Comparison of ENCODE assay signal across 28 cellular contexts in the genomic region with DNA sequence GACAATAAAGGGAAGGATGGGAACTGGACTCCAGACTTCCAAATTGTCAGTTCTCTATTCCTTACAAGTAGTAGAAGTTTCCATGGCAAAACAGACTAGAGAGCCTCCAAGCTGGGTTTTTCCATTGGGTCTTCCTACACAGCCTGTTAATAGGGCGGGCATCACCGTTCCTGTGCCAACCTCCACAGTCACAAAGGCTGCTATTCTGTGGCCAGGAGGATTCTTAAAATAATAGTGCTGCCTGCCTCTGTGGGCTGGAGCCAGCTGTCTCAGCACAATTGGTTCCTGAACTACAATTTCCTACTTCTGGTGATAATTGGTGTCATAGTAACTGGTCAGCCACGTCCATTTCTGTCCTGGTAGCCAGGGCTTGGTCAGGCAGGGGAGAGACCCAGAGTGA. TPM values are rescaled to one million over a fixed set of nuclear protein-coding genes. Genes with fewer than 3 reads are reported as not detected.
"Had no signal": no experiment of that assay in that cellular context is flagged by ENCODE, and none has a peak within 500 bp of the region (broad histone marks: within the 10 kb centered on the region; RNA-seq: fewer than 3 reads in every experiment).

No MANE protein-coding gene starts in this region.

- H3K27me3 Mint-ChIP-seq: activated naive CD4-positive, alpha-beta T cell treated with anti-CD3 and anti-CD28 coated beads, Interleukin-2, amount 50 U/mL, for 24 hours; dendritic cell treated with granulocyte-macrophage colony-stimulating factor and Interleukin-4, amounts not matched to agents 40 ng/mL and 50 ng/mL, for 4 days had no signal

- H3K4me3 ChIP-seq: mucosa of descending colon, sigmoid colon, upper lobe of right lung had no signal

- H3K36me3 ChIP-seq: sigmoid colon, upper lobe of right lung had no signal

- H3K27me3 ChIP-seq: sigmoid colon, upper lobe of right lung had no signal

- H3K4me1 Mint-ChIP-seq: memory B cell had no signal

- H3K27ac ChIP-seq: sigmoid colon, upper lobe of right lung, VCaP had no signal

- H3K4me3 Mint-ChIP-seq: activated CD8-positive, alpha-beta T cell treated with anti-CD3 and anti-CD28 coated beads, Interleukin-2, amount 10 ng/mL, durations not matched to agents 7 days and 5 days; activated naive CD4-positive, alpha-beta T cell treated with anti-CD3 and anti-CD28 coated beads, Interleukin-2, amount 50 U/mL, for 24 hours; dendritic cell treated with granulocyte-macrophage colony-stimulating factor and Interleukin-4, amounts not matched to agents 40 ng/mL and 50 ng/mL, for 4 days; memory B cell; naive B cell had no signal

- H3K27ac Mint-ChIP-seq: activated CD8-positive, alpha-beta T cell treated with anti-CD3 and anti-CD28 coated beads, Interleukin-2, amount 10 ng/mL, durations not matched to agents 7 days and 5 days; activated naive CD4-positive, alpha-beta T cell treated with anti-CD3 and anti-CD28 coated beads, Interleukin-2, amount 50 U/mL, for 24 hours; dendritic cell treated with granulocyte-macrophage colony-stimulating factor and Interleukin-4, amounts not matched to agents 40 ng/mL and 50 ng/mL, for 4 days; memory B cell had no signal

- ATAC-seq: activated CD8-positive, alpha-beta T cell treated with anti-CD3 and anti-CD28 coated beads, Interleukin-2, amount 10 ng/mL, durations not matched to agents 7 days and 5 days; esophagus mucosa; mucosa of descending colon; upper lobe of right lung had no signal

- DNase-seq: activated CD4-positive, alpha-beta T cell treated with anti-CD3 and anti-CD28 coated beads for 1 hour; activated CD4-positive, alpha-beta T cell treated with anti-CD3 and anti-CD28 coated beads, Interleukin-2, amount 50 U/mL, for 1 hour; activated CD8-positive, alpha-beta T cell treated with anti-CD3 and anti-CD28 coated beads, Interleukin-2, amount 10 ng/mL, durations not matched to agents 7 days and 5 days; activated gamma-delta T cell treated with Interleukin-2 at 50 U/mL for 16 hours; activated T-cell treated with anti-CD3 and anti-CD28 coated beads, Interleukin-2, amount 50 U/mL, for 1 hour; cerebellar nuclear complex; effector memory CD4-positive, alpha-beta T cell; foreskin melanocyte; glutamatergic neuron; left cardiac atrium; mucosa of descending colon; naive B cell; retina; sigmoid colon; SK-N-SH; stimulated activated CD4-positive, alpha-beta T cell treated with anti-CD3 and anti-CD28 coated beads, Interleukin-4, amount 100 ng/mL, for 1 hour; stimulated activated naive CD4-positive, alpha-beta T cell; upper lobe of right lung had no signal

- H3K9me3 ChIP-seq: mucosa of descending colon, sigmoid colon, SK-N-SH, upper lobe of right lung had no signal

RNA-seq across cellular contexts. Expression of gene LYZL4, which starts 38.6 kb away (rescaled TPM):
- total RNA-seq: activated CD8-positive, alpha-beta T cell treated with anti-CD3 and anti-CD28 coated beads, Interleukin-2, amount 10 ng/mL, durations not matched to agents 7 days and 5 days; bronchial epithelial cell; endothelial cell of umbilical vein; esophagus mucosa; left cardiac atrium; liver; mucosa of descending colon; posterior vena cava; sigmoid colon; T-helper 2 cell treated with Interferon-gamma antibody and Interleukin-4, amounts not matched to agents 100 ng/mL and 5 ng/mL, for 36 hours; upper lobe of right lung had no signal
